In genomic region chr12:92300781-92301180, GRCh38 we compare ENCODE assay signal across 2 cellular contexts.
TF ChIP-seq lines count a peak whose summit lies in the region.

No MANE protein-coding gene starts in this region.

TF ChIP-seq in HEK293, 187 proteins besides CTCF, POLR2A, EP300 and RAD21 (continued from another document):
- TF ChIP-seq REST (tag by site-specific recombination; IDR thresholded peaks at IDR 0.05) (no peak), ZNF132 (tag by site-specific recombination; IDR thresholded peaks at IDR 0.05; ENCODE audit: borderline replicate concordance) (no peak)

TF ChIP-seq in GM12878, 131 proteins besides CTCF, POLR2A, EP300 and RAD21 (continued from another document):
- TF ChIP-seq KDM1A (IDR thresholded peaks at IDR 0.05; ENCODE audit: borderline replicate concordance) (no peak), CREB1 (IDR thresholded peaks at IDR 0.05; ENCODE audit: low read depth) (no peak), KLF5 (IDR thresholded peaks at IDR 0.05; ENCODE audit: partially characterized antibody) (no peak), ZNF24 (IDR thresholded peaks at IDR 0.05) (no peak), JUNB (IDR thresholded peaks at IDR 0.05) (no peak)
TF ChIP-seq in GM12878: peak in this region for 0.
